22 cellular contexts compared by ENCODE assay signal in the genomic region with DNA sequence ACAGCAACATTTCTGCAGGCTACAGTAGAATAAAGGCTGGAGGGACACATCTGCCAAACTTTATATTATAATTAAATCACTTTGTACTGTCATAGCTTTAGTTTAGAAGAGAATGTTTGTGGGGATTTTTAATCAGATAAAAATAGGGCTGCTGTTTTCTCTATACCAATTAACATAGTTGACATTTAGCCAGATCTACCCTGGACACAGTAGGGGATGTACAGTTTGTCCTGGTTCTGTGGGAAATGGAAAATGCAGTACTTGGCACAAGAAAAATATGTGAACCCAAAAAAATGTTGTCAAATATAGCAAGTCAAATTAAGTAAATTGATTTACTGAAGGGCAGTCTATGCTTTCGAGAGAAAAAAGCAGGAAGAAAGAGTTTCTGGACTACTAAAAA. TPM values are rescaled to one million over a fixed set of nuclear protein-coding genes. Genes with fewer than 3 reads are reported as not detected.
DNase-seq lines count a peak whose midpoint lies in the region; ATAC-seq and TF ChIP-seq lines count a peak whose summit lies in the region.
"Had no signal": no experiment of that assay in that cellular context is flagged by ENCODE, and none has a peak within 500 bp of the region (broad histone marks: within the 10 kb centered on the region; RNA-seq: fewer than 3 reads in every experiment).

No MANE protein-coding gene starts in this region.

- intact Hi-C loops in left ventricle myocardium inferior (cut with micrococcal nuclease) = no loop called here

- H3K36me3 ChIP-seq in left ventricle myocardium inferior (no peaks in the 10 kb centered on the region), right atrium auricular region (no peaks in the 10 kb centered on the region), SK-N-SH (replicated peaks in 1 of 2; ENCODE audit: control insufficient read depth in 1 of 2, insufficient read depth in 2 of 2, low read length in 1 of 2) (no peaks in the 10 kb centered on the region)
- H3K36me3 ChIP-seq: cardiac muscle cell, esophagus squamous epithelium, thyroid gland had no signal

- H3K27ac ChIP-seq in left ventricle myocardium inferior (replicated peaks) (peak overlapping the region; percentile 49), right atrium auricular region (peak overlapping the region in 1 of 2 donors; percentile 4), SK-N-SH (ENCODE audit: low read depth in 2 of 2, low read length in 1 of 2) (peak overlapping the region; percentile 13 to 63; a peak in 3 of 4 replicates)
- H3K27ac ChIP-seq: cardiac muscle cell, esophagus squamous epithelium, psoas muscle, thyroid gland had no signal

- H3F3A ChIP-seq in SK-N-SH (replicated peaks; ENCODE audit: insufficient read depth) = peaks cover 13% of the 10 kb centered on the region

- H2AFZ ChIP-seq in SK-N-SH (ENCODE audit: low read depth) = no peak overlapping the region

- H3K4me2 ChIP-seq in SK-N-SH = no peak overlapping the region

- WGBS in SK-N-SH (ENCODE audit: low lambda C conversion rate) = 5% methylated on average over 1 of the region's 1 CpG

- no peaks in the 10 kb centered on the region for H3K9me2 ChIP-seq in SK-N-SH

- H3K27me3 ChIP-seq in left ventricle myocardium inferior (ENCODE audit: low read depth) = no peaks in the 10 kb centered on the region
- no peaks in the 10 kb centered on the region for H3K27me3 ChIP-seq in right atrium auricular region
- no peaks in the 10 kb centered on the region for H3K27me3 ChIP-seq in SK-N-SH (ENCODE audit: insufficient read depth)
- H3K27me3 ChIP-seq: cardiac muscle cell, esophagus squamous epithelium, thyroid gland had no signal

- ATAC-seq in GM18870 (IDR thresholded peaks at IDR 0.05; ENCODE audit: unreplicated experiment) = no peak
- ATAC-seq: activated naive CD4-positive, alpha-beta T cell treated with anti-CD3 and anti-CD28 coated beads, Interleukin-2, amount 50 U/mL, for 72 hours; activated T-cell treated with anti-CD3 and anti-CD28 coated beads, Interleukin-2, amount 50 U/mL, for 72 hours; psoas muscle; stimulated activated memory B cell treated with anti-CD40 and anti-IgM and Interleukin-4, amounts not matched to agents 10 μg/mL and 1 μg/mL and 100 μg/mL, for 72 hours had no signal

- H3K9ac ChIP-seq in SK-N-SH = no peak overlapping the region; the same call in 1 of the 2 replicates

- DNase-seq in left ventricle myocardium inferior = no peak
- DNase-seq in right atrium auricular region (ENCODE audit: low spot score) = no peak
- peak; percentile 63 for DNase-seq in SK-N-SH
- peak; percentile 33 for DNase-seq in fibroblast of mammary gland (ENCODE audit: low read depth)
- DNase-seq in smooth muscle cell of the brain vasculature (ENCODE audit: low read depth, low spot score) = peak; percentile 17
- no peak for DNase-seq in KG1 (lab: John Stamatoyannopoulos, UW)
- DNase-seq in mucosa of gallbladder (ENCODE audit: low spot score) = no peak
- DNase-seq: activated B cell treated with CpG ODN at 0.5 μM for 24 hours; activated T-cell treated with anti-CD3 and anti-CD28 coated beads, Interleukin-2, amount 50 U/mL, for 72 hours; CD4-positive, alpha-beta T cell; effector CD4-positive, alpha-beta T cell; esophagus squamous epithelium; GOT3; NCI-H2107; NCI-H510A treated with DMSO at 0.1 percent for 48 hours; psoas muscle; SHP77 treated with DMSO at 0.1 percent for 48 hours; thyroid gland had no signal

- POLR2A ChIA-PET in SK-N-SH (lab: Yijun Ruan, JAX) = no interaction called here

- TF ChIP-seq CTCF in left ventricle myocardium inferior (IDR thresholded peaks at IDR 0.05; ENCODE audit: borderline replicate concordance) (no peak), right atrium auricular region (IDR thresholded peaks at IDR 0.05) (no peak), SK-N-SH (IDR thresholded peaks at IDR 0.05) (no peak), fibroblast of mammary gland (conservative IDR thresholded peaks at IDR 0.05; ENCODE audit: control insufficient read depth, insufficient read depth, low read depth, low read length) (no peak)

- peaks cover 13% of the 10 kb centered on the region for H3K4me1 ChIP-seq in left ventricle myocardium inferior
- peaks cover 0 to 9% of the 10 kb centered on the region in 2 donors for H3K4me1 ChIP-seq in right atrium auricular region
- peaks cover 3% of the 10 kb centered on the region in 2 experiments; a peak in 2 of 4 replicates for H3K4me1 ChIP-seq in SK-N-SH (ENCODE audit: control insufficient read depth in 1 of 2, insufficient read depth in 2 of 2, low read depth in 1 of 2, low read length in 1 of 2)
- H3K4me1 ChIP-seq: thyroid gland had no signal

- CTCF ChIA-PET in SK-N-SH (lab: Yijun Ruan, JAX) = interaction anchor here (1.2 to 1.6 kb wide), 2 partner anchors 11 to 15 kb away, joined by 3 to 5 read pairs; no protein-coding TSS in a partner anchor

- H3K79me2 ChIP-seq in SK-N-SH (ENCODE audit: insufficient read depth) = no peaks in the 10 kb centered on the region

- peak; percentile 78 to 82 for TF ChIP-seq EP300 in SK-N-SH (IDR thresholded peaks at IDR 0.05; ENCODE audit: borderline replicate concordance in 1 of 2, low read depth in 1 of 2, low read length in 1 of 2)

- TF ChIP-seq RAD21 in SK-N-SH (IDR thresholded peaks at IDR 0.05; ENCODE audit: low read length) = peak; percentile 12; the same call in 1 of the 2 replicates

- H3K4me3 ChIP-seq in left ventricle myocardium inferior = no peak overlapping the region
- H3K4me3 ChIP-seq in right atrium auricular region = no peak overlapping the region
- no peak overlapping the region for H3K4me3 ChIP-seq in SK-N-SH (ENCODE audit: low read depth in 2 of 2, low read length in 1 of 2)
- H3K4me3 ChIP-seq in fibroblast of mammary gland (ENCODE audit: control insufficient read depth, low read depth, low read length) = no peak overlapping the region
- H3K4me3 ChIP-seq: cardiac muscle cell, esophagus squamous epithelium, psoas muscle, thyroid gland had no signal

- H4K20me1 ChIP-seq in SK-N-SH (ENCODE audit: insufficient read depth) = no peaks in the 10 kb centered on the region

- H3K9me3 ChIP-seq in left ventricle myocardium inferior (replicated peaks) = no peaks in the 10 kb centered on the region
- H3K9me3 ChIP-seq in right atrium auricular region = no peaks in the 10 kb centered on the region
- H3K9me3 ChIP-seq in SK-N-SH = no peaks in the 10 kb centered on the region
- H3K9me3 ChIP-seq: esophagus squamous epithelium, psoas muscle, thyroid gland had no signal

TF ChIP-seq in SK-N-SH, 30 proteins besides CTCF, POLR2A, EP300 and RAD21 (continues in another document):
- no peak for TF ChIP-seq FOXJ3 (CRISPR knock-in tag; IDR thresholded peaks at IDR 0.05)
- peak; percentile 57 for TF ChIP-seq MEF2A (IDR thresholded peaks at IDR 0.05; ENCODE audit: borderline replicate concordance, low read depth)
- peak; percentile 77 for TF ChIP-seq TEAD4 (IDR thresholded peaks at IDR 0.05; ENCODE audit: borderline replicate concordance, insufficient read depth)
- TF ChIP-seq, protein P1, sequence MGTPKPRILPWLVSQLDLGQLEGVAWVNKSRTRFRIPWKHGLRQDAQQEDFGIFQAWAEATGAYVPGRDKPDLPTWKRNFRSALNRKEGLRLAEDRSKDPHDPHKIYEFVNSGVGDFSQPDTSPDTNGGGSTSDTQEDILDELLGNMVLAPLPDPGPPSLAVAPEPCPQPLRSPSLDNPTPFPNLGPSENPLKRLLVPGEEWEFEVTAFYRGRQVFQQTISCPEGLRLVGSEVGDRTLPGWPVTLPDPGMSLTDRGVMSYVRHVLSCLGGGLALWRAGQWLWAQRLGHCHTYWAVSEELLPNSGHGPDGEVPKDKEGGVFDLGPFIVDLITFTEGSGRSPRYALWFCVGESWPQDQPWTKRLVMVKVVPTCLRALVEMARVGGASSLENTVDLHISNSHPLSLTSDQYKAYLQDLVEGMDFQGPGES (IDR thresholded peaks at IDR 0.05; ENCODE audit: low read depth, low read length) = no peak
- TF ChIP-seq, protein P2, sequence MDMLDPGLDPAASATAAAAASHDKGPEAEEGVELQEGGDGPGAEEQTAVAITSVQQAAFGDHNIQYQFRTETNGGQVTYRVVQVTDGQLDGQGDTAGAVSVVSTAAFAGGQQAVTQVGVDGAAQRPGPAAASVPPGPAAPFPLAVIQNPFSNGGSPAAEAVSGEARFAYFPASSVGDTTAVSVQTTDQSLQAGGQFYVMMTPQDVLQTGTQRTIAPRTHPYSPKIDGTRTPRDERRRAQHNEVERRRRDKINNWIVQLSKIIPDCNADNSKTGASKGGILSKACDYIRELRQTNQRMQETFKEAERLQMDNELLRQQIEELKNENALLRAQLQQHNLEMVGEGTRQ (IDR thresholded peaks at IDR 0.05; ENCODE audit: borderline replicate concordance, low read depth, low read length) = no peak
- TF ChIP-seq FOXM1 (IDR thresholded peaks at IDR 0.05; ENCODE audit: low read depth) = 0 out of 2 replicates have a peak, but pooled peaks have one; percentile 24
- TF ChIP-seq, protein P3, sequence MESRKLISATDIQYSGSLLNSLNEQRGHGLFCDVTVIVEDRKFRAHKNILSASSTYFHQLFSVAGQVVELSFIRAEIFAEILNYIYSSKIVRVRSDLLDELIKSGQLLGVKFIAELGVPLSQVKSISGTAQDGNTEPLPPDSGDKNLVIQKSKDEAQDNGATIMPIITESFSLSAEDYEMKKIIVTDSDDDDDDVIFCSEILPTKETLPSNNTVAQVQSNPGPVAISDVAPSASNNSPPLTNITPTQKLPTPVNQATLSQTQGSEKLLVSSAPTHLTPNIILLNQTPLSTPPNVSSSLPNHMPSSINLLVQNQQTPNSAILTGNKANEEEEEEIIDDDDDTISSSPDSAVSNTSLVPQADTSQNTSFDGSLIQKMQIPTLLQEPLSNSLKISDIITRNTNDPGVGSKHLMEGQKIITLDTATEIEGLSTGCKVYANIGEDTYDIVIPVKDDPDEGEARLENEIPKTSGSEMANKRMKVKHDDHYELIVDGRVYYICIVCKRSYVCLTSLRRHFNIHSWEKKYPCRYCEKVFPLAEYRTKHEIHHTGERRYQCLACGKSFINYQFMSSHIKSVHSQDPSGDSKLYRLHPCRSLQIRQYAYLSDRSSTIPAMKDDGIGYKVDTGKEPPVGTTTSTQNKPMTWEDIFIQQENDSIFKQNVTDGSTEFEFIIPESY (IDR thresholded peaks at IDR 0.05; ENCODE audit: borderline replicate concordance, low read depth) = no peak
- no peak for TF ChIP-seq ELF1 (IDR thresholded peaks at IDR 0.05)
- peak; percentile 2; the same call in 1 of the 2 replicates for TF ChIP-seq FOSL2 (IDR thresholded peaks at IDR 0.05; ENCODE audit: borderline replicate concordance, low read depth)
- TF ChIP-seq TCF12 (IDR thresholded peaks at IDR 0.05) = peak; percentile 87
- TF ChIP-seq TAF1 (IDR thresholded peaks at IDR 0.05; ENCODE audit: borderline replicate concordance, low read depth, low read length) = no peak
- TF ChIP-seq SIN3A (IDR thresholded peaks at IDR 0.05; ENCODE audit: borderline replicate concordance, low read depth, low read length) = 0 out of 2 replicates have a peak, but pooled peaks have one; percentile 23

RNA-seq across cellular contexts. Expression of a gene that starts 20.8 kb away (rescaled TPM):
- total RNA-seq in left ventricle myocardium inferior (133 TPM), right atrium auricular region (100 to 1,000 TPM; 166 to 286 TPM), mucosa of gallbladder (205 TPM)
- polyA plus RNA-seq in SK-N-SH (2012; rRNA removed) = 103 and 147 TPM in 2 replicates
- polyA plus RNA-seq in SK-N-SH (2012; cell fraction: cytosol; rRNA removed) = 115 and 124 TPM in 2 replicates
- 63.0 and 149 TPM in 2 replicates for polyA plus RNA-seq in SK-N-SH (2012; cell fraction: nucleus; rRNA removed)

Comparison
In these comparisons a context has a peak if more than half of its experiments do, and no peak if none do; other contexts are left out.
1. DNase-seq: peak in SK-N-SH (single experiment), fibroblast of mammary gland (single experiment) and smooth muscle cell of the brain vasculature (single experiment); none in left ventricle myocardium inferior (single experiment), right atrium auricular region (single experiment), KG1 (single experiment) and mucosa of gallbladder (single experiment).